ENCODE assay signal across 26 cellular contexts in genomic region chr12:128408669-128409068, GRCh38.
"Had no signal": no experiment of that assay in that cellular context is flagged by ENCODE, and none has a peak within 500 bp of the region (broad histone marks: within the 10 kb centered on the region; RNA-seq: fewer than 3 reads in every experiment).

No MANE protein-coding gene starts in this region.

- H3K4me1 ChIP-seq: left lung, right lobe of liver, stomach, suprapubic skin, transverse colon, vagina had no signal

- H3K4me1 Mint-ChIP-seq: activated B cell treated with CpG ODN at 0.5 μM for 24 hours; activated CD4-positive, alpha-beta T cell treated with anti-CD3 and anti-CD28 coated beads for 36 hours; activated T-helper 17 cell treated with anti-CD3 and anti-CD28 coated beads, Interleukin-2, amount 50 U/mL, for 72 hours; stimulated activated effector memory CD8-positive, alpha-beta T cell treated with anti-CD3 and anti-CD28 coated beads, Interleukin-12 subunit alpha, Interleukin-12 subunit beta, amount 100 ng/mL, for 72 hours had no signal

- H3K4me3 Mint-ChIP-seq: activated B cell treated with CpG ODN at 0.5 μM for 24 hours; activated CD4-positive, alpha-beta T cell treated with anti-CD3 and anti-CD28 coated beads for 36 hours; activated T-cell treated with anti-CD3 and anti-CD28 coated beads, Interleukin-2, amount 50 U/mL, for 24 hours; activated T-helper 17 cell treated with anti-CD3 and anti-CD28 coated beads, Interleukin-2, amount 50 U/mL, for 72 hours; naive thymus-derived CD8-positive, alpha-beta T cell; stimulated activated effector memory CD8-positive, alpha-beta T cell treated with anti-CD3 and anti-CD28 coated beads, Interleukin-12 subunit alpha, Interleukin-12 subunit beta, amount 100 ng/mL, for 72 hours; T-helper 1 cell treated with Interleukin-12 subunit alpha and Interleukin-12 subunit beta and Interleukin-4 antibody, amounts not matched to agents 30 μg/mL and 1 μg/mL, for 36 hours had no signal

- H3K36me3 ChIP-seq: left lung, pancreas, right lobe of liver, stomach, suprapubic skin, transverse colon, vagina had no signal

- H3K36me3 Mint-ChIP-seq: stimulated activated effector memory CD8-positive, alpha-beta T cell treated with anti-CD3 and anti-CD28 coated beads, Interleukin-12 subunit alpha, Interleukin-12 subunit beta, amount 100 ng/mL, for 72 hours had no signal

- DNase-seq: activated B cell treated with CpG ODN at 0.5 μM for 24 hours; activated CD4-positive, alpha-beta T cell treated with anti-CD3 and anti-CD28 coated beads for 36 hours; activated CD4-positive, alpha-beta T cell treated with anti-CD3 and anti-CD28 coated beads, Interleukin-2, amount 50 U/mL, for 4 hours; activated CD8-positive, alpha-beta memory T cell treated with anti-CD3 and anti-CD28 coated beads for 24 hours; activated CD8-positive, alpha-beta memory T cell treated with anti-CD3 and anti-CD28 coated beads, Interleukin-2, amount 50 U/mL, for 4 hours; activated T-cell treated with anti-CD3 and anti-CD28 coated beads, Interleukin-2, amount 50 U/mL, for 24 hours; effector CD8-positive, alpha-beta T cell; foreskin melanocyte; kidney glomerular epithelial cell; left lung; naive thymus-derived CD8-positive, alpha-beta T cell; pancreas; right lobe of liver; stimulated activated CD4-positive, alpha-beta T cell treated with anti-CD3 and anti-CD28 coated beads, Interleukin-2, amount 100 ng/mL, for 24 hours; stomach; T1000; transverse colon had no signal

- H3K27ac Mint-ChIP-seq: activated B cell treated with CpG ODN at 0.5 μM for 24 hours; activated CD4-positive, alpha-beta T cell treated with anti-CD3 and anti-CD28 coated beads for 36 hours; activated naive CD4-positive, alpha-beta T cell treated with anti-CD3 and anti-CD28 coated beads, Interleukin-2, amount 50 U/mL, for 72 hours; activated T-cell treated with anti-CD3 and anti-CD28 coated beads, Interleukin-2, amount 50 U/mL, for 24 hours; activated T-helper 17 cell treated with anti-CD3 and anti-CD28 coated beads, Interleukin-2, amount 50 U/mL, for 72 hours; naive thymus-derived CD8-positive, alpha-beta T cell; stimulated activated effector memory CD8-positive, alpha-beta T cell treated with anti-CD3 and anti-CD28 coated beads, Interleukin-12 subunit alpha, Interleukin-12 subunit beta, amount 100 ng/mL, for 72 hours; T-helper 1 cell treated with Interleukin-12 subunit alpha and Interleukin-12 subunit beta and Interleukin-4 antibody, amounts not matched to agents 30 μg/mL and 1 μg/mL, for 36 hours had no signal

- H3K27me3 Mint-ChIP-seq: activated B cell treated with CpG ODN at 0.5 μM for 24 hours; activated CD4-positive, alpha-beta T cell treated with anti-CD3 and anti-CD28 coated beads for 36 hours; activated T-cell treated with anti-CD3 and anti-CD28 coated beads, Interleukin-2, amount 50 U/mL, for 24 hours; activated T-helper 17 cell treated with anti-CD3 and anti-CD28 coated beads, Interleukin-2, amount 50 U/mL, for 72 hours had no signal

- H3K9me3 ChIP-seq: left lung, pancreas, right lobe of liver, suprapubic skin, transverse colon, vagina had no signal

- ATAC-seq: activated CD4-positive, alpha-beta T cell treated with anti-CD3 and anti-CD28 coated beads for 36 hours; activated naive CD4-positive, alpha-beta T cell treated with anti-CD3 and anti-CD28 coated beads, Interleukin-2, amount 50 U/mL, for 72 hours; activated T-helper 17 cell treated with anti-CD3 and anti-CD28 coated beads, Interleukin-2, amount 50 U/mL, for 72 hours; esophagus mucosa; left lung; naive thymus-derived CD8-positive, alpha-beta T cell; pancreas; right lobe of liver; stimulated activated effector memory CD8-positive, alpha-beta T cell treated with anti-CD3 and anti-CD28 coated beads, Interleukin-12 subunit alpha, Interleukin-12 subunit beta, amount 100 ng/mL, for 72 hours had no signal

- H3K4me3 ChIP-seq: left lung, lung, pancreas, right lobe of liver, skin epidermis, stomach, suprapubic skin, transverse colon, vagina had no signal

- H3K27me3 ChIP-seq: left lung, pancreas, right lobe of liver, suprapubic skin, transverse colon, vagina had no signal

- H3K27ac ChIP-seq: left lung, pancreas, right lobe of liver, skin epidermis, stomach, suprapubic skin, transverse colon, vagina had no signal
